8 cellular contexts compared by ENCODE assay signal in genomic region chr7:2894118-2894940, GRCh38. TPM values are rescaled to one million over a fixed set of nuclear protein-coding genes. Genes with fewer than 3 reads are reported as not detected.
DNase-seq lines count a peak whose midpoint lies in the region; ATAC-seq lines count a peak whose summit lies in the region.

No MANE protein-coding gene starts in this region.

- in situ Hi-C loops in G401 (cut with HindIII; ENCODE audit: low sequenced_read_pairs) = no loop called here

- ATAC-seq in GM19452 (IDR thresholded peaks at IDR 0.05; ENCODE audit: unreplicated experiment) = peak; percentile 77
- peak; percentile 52 for ATAC-seq in HG03457 (IDR thresholded peaks at IDR 0.05; ENCODE audit: unreplicated experiment)

- DNase-seq in CD1c-positive myeloid dendritic cell (ENCODE audit: extremely low spot score) (peak; percentile 26), SIG-M5 treated with dmso at 0.1 percent for 504 hours (lab: John Stamatoyannopoulos, UW; ENCODE audit: unreplicated experiment) (no peak), SHP77 treated with DMSO at 0.1 percent for 48 hours (lab: John Stamatoyannopoulos, UW) (no peak), G401 (ENCODE audit: low spot score) (no peak)
- DNase-seq in activated CD8-positive, alpha-beta memory T cell treated with anti-CD3 and anti-CD28 coated beads, Interleukin-2, amount 50 U/mL, for 4 hours = peak; percentile 58
- DNase-seq in stimulated activated CD4-positive, alpha-beta T cell treated with anti-CD3 and anti-CD28 coated beads, Interleukin-15, amount 100 ng/mL, for 24 hours = peak; percentile 82

RNA-seq across cellular contexts. Expression of gene GNA12, which starts 50.2 kb away (rescaled TPM):
- total RNA-seq in G401 (2014; rRNA removed; shearing (Covaris generic)) = 17.7 and 18.2 TPM in 2 replicates

Comparison
In these comparisons a context has a peak if more than half of its experiments do, and no peak if none do; other contexts are left out.
1. DNase-seq: peak in CD1c-positive myeloid dendritic cell (single experiment), activated CD8-positive, alpha-beta memory T cell treated with anti-CD3 and anti-CD28 coated beads, Interleukin-2, amount 50 U/mL, for 4 hours (single experiment) and stimulated activated CD4-positive, alpha-beta T cell treated with anti-CD3 and anti-CD28 coated beads, Interleukin-15, amount 100 ng/mL, for 24 hours (single experiment); none in SIG-M5 treated with dmso at 0.1 percent for 504 hours (single experiment), SHP77 treated with DMSO at 0.1 percent for 48 hours (single experiment) and G401 (single experiment).